Comparison of ENCODE assay signal across 8 cellular contexts in the genomic region with DNA sequence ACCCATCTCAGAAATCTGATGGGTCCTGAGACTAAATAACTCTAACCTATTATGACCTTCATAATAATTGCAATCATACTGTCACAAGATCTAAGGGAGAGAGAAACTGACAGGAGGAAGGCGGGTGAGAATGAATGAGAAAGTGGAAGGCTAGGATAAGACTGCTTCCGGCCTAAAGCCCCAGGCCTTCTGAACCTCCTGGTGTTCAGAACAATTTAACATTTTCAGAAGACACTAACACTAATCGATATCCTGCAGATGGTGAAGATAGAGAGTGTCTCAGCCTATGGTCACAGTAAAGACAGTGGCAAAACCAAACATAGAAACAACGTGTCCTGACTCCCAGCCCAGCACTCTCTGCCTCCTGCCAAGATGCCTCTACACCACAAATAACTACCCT. TPM values are rescaled to one million over a fixed set of nuclear protein-coding genes. Genes with fewer than 3 reads are reported as not detected.
DNase-seq lines count a peak whose midpoint lies in the region; ATAC-seq, FAIRE-seq and TF ChIP-seq lines count a peak whose summit lies in the region.

No MANE protein-coding gene starts in this region.

- peaks cover 62% of the 10 kb centered on the region for H3K36me3 Mint-ChIP-seq in central memory CD8-positive, alpha-beta T cell (ENCODE audit: insufficient read depth)
- peaks cover 16 to 31% of the 10 kb centered on the region in 2 donors for H3K36me3 Mint-ChIP-seq in naive B cell

- peaks cover 30% of the 10 kb centered on the region for H3K4me1 Mint-ChIP-seq in central memory CD8-positive, alpha-beta T cell
- peaks cover 23 to 36% (median 34%) of the 10 kb centered on the region in 3 donors for H3K4me1 Mint-ChIP-seq in naive B cell

- peak overlapping the region; percentile 92 for H3K4me3 ChIP-seq in AG09309 (ENCODE audit: control insufficient read depth, low read depth, low read length)
- H3K4me3 ChIP-seq in Jurkat, Clone E6-1 (ENCODE audit: low read length): peak overlapping the region; percentile 83

- no peak for TF ChIP-seq CTCF in AG09309 (IDR thresholded peaks at IDR 0.05; ENCODE audit: control insufficient read depth, insufficient read depth, low read depth, low read length, missing control alignments)

- no peak for DNase-seq in AG09309 (ENCODE audit: low read depth)
- DNase-seq in Jurkat, Clone E6-1 (ENCODE audit: low read depth, low spot score): no peak
- no peak for DNase-seq in central memory CD8-positive, alpha-beta T cell (ENCODE audit: low spot score in 2 of 2)
- DNase-seq in naive B cell: no peak
- no peak for DNase-seq in amniotic stem cell (lab: John Stamatoyannopoulos, UW)
- no peak for DNase-seq in urothelium cell line (ENCODE audit: low spot score)

- no peaks in the 10 kb centered on the region for H3K27me3 Mint-ChIP-seq in central memory CD8-positive, alpha-beta T cell
- H3K27me3 Mint-ChIP-seq in naive B cell: no peaks in the 10 kb centered on the region

- no peaks in the 10 kb centered on the region for H3K9me3 Mint-ChIP-seq in central memory CD8-positive, alpha-beta T cell
- peaks cover 0 to 3% (median 0%) of the 10 kb centered on the region in 7 donors for H3K9me3 Mint-ChIP-seq in naive B cell

- peak overlapping the region; percentile 99 for H3K27ac Mint-ChIP-seq in central memory CD8-positive, alpha-beta T cell (ENCODE audit: low read depth)
- H3K27ac Mint-ChIP-seq in naive B cell: peak overlapping the region; percentile 97 to 100 (median 100)

- no peak for FAIRE-seq in urothelium cell line (lab: Jason Lieb, UNC)

- peak overlapping the region; percentile 90 for H3K4me3 Mint-ChIP-seq in central memory CD8-positive, alpha-beta T cell
- peak overlapping the region; percentile 89 to 100 (median 98) for H3K4me3 Mint-ChIP-seq in naive B cell

- no peak for ATAC-seq in central memory CD8-positive, alpha-beta T cell (replicated peaks; ENCODE audit: extremely low read depth, poor library complexity, severe bottlenecking)
- ATAC-seq in naive B cell (ENCODE audit: low read depth in 2 of 2) (no peak), HG03280 (IDR thresholded peaks at IDR 0.05; ENCODE audit: unreplicated experiment) (no peak), HG02840 (IDR thresholded peaks at IDR 0.05; ENCODE audit: low FRiP score, unreplicated experiment) (no peak)

RNA-seq across cellular contexts. Expression of a gene that starts 1.2 kb away (rescaled TPM):
- 3,653 TPM for polyA plus RNA-seq in Jurkat, Clone E6-1 (2012; ENCODE audit: insufficient read depth, insufficient read length)
- 1,000 to 10,000 TPM; 4,594 to 6,671 (median 5,653) TPM for polyA plus RNA-seq in naive B cell (ENCODE audit: low read depth in 6 of 6)

RNA-seq across cellular contexts. Expression of a gene that starts 35.6 kb away (rescaled TPM):
- not detected for polyA plus RNA-seq in Jurkat, Clone E6-1 (2012; ENCODE audit: insufficient read depth, insufficient read length)
- over 10,000 TPM; 22,737 to 35,313 (median 25,671) TPM for polyA plus RNA-seq in naive B cell (ENCODE audit: low read depth in 6 of 6)

RNA-seq across cellular contexts. Expression of a gene that starts 59.6 kb away (rescaled TPM):
- 13.5 TPM for polyA plus RNA-seq in Jurkat, Clone E6-1 (2012; ENCODE audit: insufficient read depth, insufficient read length)
- polyA plus RNA-seq in naive B cell (ENCODE audit: low read depth in 6 of 6): 1 to 10 TPM in 2 of 6 donors, under 1 TPM in 4; 0.38 to 1.8 (median 0.73) TPM
